Comparison of ENCODE assay signal across 8 cellular contexts in genomic region chr4:46270986-46271596, GRCh38.
DNase-seq lines count a peak whose midpoint lies in the region; ATAC-seq, FAIRE-seq and TF ChIP-seq lines count a peak whose summit lies in the region.

No MANE protein-coding gene starts in this region.

- no peak for TF ChIP-seq POLR2A in H54 (IDR thresholded peaks at IDR 0.05; ENCODE audit: low read depth, low read length)

- peak; percentile 30; the same call in 1 of the 2 replicates for TF ChIP-seq CTCF in GM12874 (IDR thresholded peaks at IDR 0.05; ENCODE audit: insufficient read depth, low read depth, low read length)
- TF ChIP-seq CTCF in LNCAP (IDR thresholded peaks at IDR 0.05) = peak; percentile 56

- no peaks in the 10 kb centered on the region for H3K27me3 ChIP-seq in adipocyte (replicated peaks; ENCODE audit: control insufficient read depth, insufficient read depth, low read length)

- FAIRE-seq in H54 (lab: Jason Lieb, UNC) = no peak

- ATAC-seq in GM21717 (IDR thresholded peaks at IDR 0.05; ENCODE audit: unreplicated experiment) (peak; percentile 86), HG03196 (IDR thresholded peaks at IDR 0.05; ENCODE audit: unreplicated experiment) (no peak)

- no peak overlapping the region for H3K9ac ChIP-seq in adipocyte (ENCODE audit: low read length)

- H3K4me1 ChIP-seq in adipocyte (ENCODE audit: control insufficient read depth, insufficient read depth, low read length) = no peaks in the 10 kb centered on the region

- H3K36me3 ChIP-seq in adipocyte (ENCODE audit: control insufficient read depth, insufficient read depth, low read length, severe bottlenecking) = no peaks in the 10 kb centered on the region

- peak; percentile 7 for DNase-seq in adipocyte (ENCODE audit: low read depth)
- peak; percentile 1 to 2 for DNase-seq in lung microvascular endothelial cell (ENCODE audit: low read depth in 2 of 2)
- no peak for DNase-seq in stimulated activated CD4-positive, alpha-beta T cell treated with anti-CD3 and anti-CD28 coated beads, Interleukin-12 subunit alpha, Interleukin-12 subunit beta, amount 100 ng/mL, for 4 hours
- DNase-seq in H54 (ENCODE audit: insufficient read length, low spot score) = no peak

- no peaks in the 10 kb centered on the region for H3K9me3 ChIP-seq in adipocyte (ENCODE audit: control insufficient read depth, low read length)

- no peak overlapping the region for H3K4me3 ChIP-seq in adipocyte (ENCODE audit: low read length)

Comparison
In these comparisons a context has a peak if more than half of its experiments do, and no peak if none do; other contexts are left out.
1. DNase-seq: peak in adipocyte (single experiment) and lung microvascular endothelial cell (2 of 2); none in stimulated activated CD4-positive, alpha-beta T cell treated with anti-CD3 and anti-CD28 coated beads, Interleukin-12 subunit alpha, Interleukin-12 subunit beta, amount 100 ng/mL, for 4 hours (single experiment) and H54 (single experiment).